1 cellular context compared by ENCODE assay signal in genomic region chr17:8940866-8941471, GRCh38.
TF ChIP-seq lines count a peak whose summit lies in the region.

No MANE protein-coding gene starts in this region.

TF ChIP-seq in H1, 55 proteins besides CTCF, POLR2A, EP300 and RAD21 (continued from another document):
- no peak for TF ChIP-seq ATF2 (IDR thresholded peaks at IDR 0.05; ENCODE audit: low read length)
- TF ChIP-seq RBBP5 (IDR thresholded peaks at IDR 0.05; ENCODE audit: borderline replicate concordance, low read depth, low read length), result no peak
- no peak for TF ChIP-seq RXRA (IDR thresholded peaks at IDR 0.05; ENCODE audit: insufficient read depth, low read depth, low read length)
- TF ChIP-seq RNF2 (IDR thresholded peaks at IDR 0.05; ENCODE audit: borderline replicate concordance, low read depth, low read length, missing control alignments, poor library complexity, severe bottlenecking), result no peak
- TF ChIP-seq KDM5A (IDR thresholded peaks at IDR 0.05; ENCODE audit: low read length), result no peak
- TF ChIP-seq KDM1A (IDR thresholded peaks at IDR 0.05; ENCODE audit: borderline replicate concordance, low read length), result no peak
- no peak for TF ChIP-seq JUND (IDR thresholded peaks at IDR 0.05; ENCODE audit: low read length)
- TF ChIP-seq CHD1 (IDR thresholded peaks at IDR 0.05; ENCODE audit: low read depth, low read length), result no peak
- TF ChIP-seq CEBPB (IDR thresholded peaks at IDR 0.05; ENCODE audit: low read depth, low read length), result no peak
- TF ChIP-seq BRCA1 (IDR thresholded peaks at IDR 0.05; ENCODE audit: low read depth, low read length), result no peak
